In the genomic region with DNA sequence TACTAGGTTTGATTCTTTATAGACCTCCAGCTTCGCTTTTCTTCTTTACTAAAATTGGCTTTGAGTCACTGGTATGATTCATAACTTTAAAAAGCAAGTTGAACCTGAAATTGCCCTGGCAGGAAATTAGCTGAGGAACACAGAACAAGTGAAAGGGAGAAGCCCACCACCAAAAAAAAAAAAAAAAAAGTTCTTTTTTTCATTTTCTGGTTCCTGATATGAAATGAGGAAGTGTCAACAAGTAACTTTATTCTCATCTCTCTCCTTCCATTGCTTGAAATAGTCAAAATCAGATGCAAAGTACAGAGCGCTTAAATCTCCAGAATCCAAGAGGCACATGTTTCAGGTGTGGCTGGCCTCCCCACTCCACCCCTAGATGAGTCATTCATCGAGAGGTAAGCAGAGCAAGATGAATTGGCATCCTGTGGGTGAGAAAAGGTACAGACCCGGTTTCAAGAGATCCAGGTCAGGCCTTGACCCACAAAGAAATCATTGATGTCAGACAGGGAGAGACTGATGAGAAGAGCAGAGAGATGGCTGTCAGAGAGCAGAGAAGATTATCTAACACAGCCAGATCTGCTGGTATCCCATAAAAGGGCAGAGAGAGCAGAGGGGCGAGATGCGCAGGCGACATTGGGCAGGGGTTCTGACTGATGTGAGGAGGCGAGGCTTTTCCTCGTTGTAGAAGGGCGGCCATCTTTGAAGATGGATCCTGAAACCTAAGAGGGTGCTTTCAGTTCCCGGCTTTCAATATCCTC, we compare ENCODE assay signal across 13 cellular contexts. TPM values are rescaled to one million over a fixed set of nuclear protein-coding genes. Genes with fewer than 3 reads are reported as not detected.
DNase-seq lines count a peak whose midpoint lies in the region; ATAC-seq and FAIRE-seq lines count a peak whose summit lies in the region.
"Had no signal": no experiment of that assay in that cellular context is flagged by ENCODE, and none has a peak within 500 bp of the region (broad histone marks: within the 10 kb centered on the region; RNA-seq: fewer than 3 reads in every experiment).

No MANE protein-coding gene starts in this region.

- no peak overlapping the region for H2AK5ac ChIP-seq in trophoblast cell (ENCODE audit: low read length)

- H3K4me3 ChIP-seq in small intestine (ENCODE audit: low read depth in 1 of 2, low read length in 2 of 2): no peak overlapping the region
- no peak overlapping the region for H3K4me3 ChIP-seq in trophoblast cell (ENCODE audit: low read depth, low read length)
- H3K4me3 ChIP-seq: MG63, suprapubic skin had no signal

- no peak overlapping the region for H4K91ac ChIP-seq in trophoblast cell (ENCODE audit: low read depth, low read length)

- H3K4ac ChIP-seq in trophoblast cell (ENCODE audit: low read depth, low read length): no peak overlapping the region

- 76% methylated on average over 11 of the region's 11 CpGs for WGBS in small intestine, 3 donors
- no CpG with 5 or more reads among the region's 11 CpGs for WGBS in trophoblast cell (ENCODE audit: extremely low coverage, insufficient coverage, insufficient read length)

- ATAC-seq in HG02884 (IDR thresholded peaks at IDR 0.05; ENCODE audit: unreplicated experiment): peak; percentile 61
- no peak for ATAC-seq in GM21825 (IDR thresholded peaks at IDR 0.05; ENCODE audit: unreplicated experiment)

- no peak overlapping the region for H3K4me2 ChIP-seq in trophoblast cell (ENCODE audit: low read length)

- H4K8ac ChIP-seq in trophoblast cell (ENCODE audit: low read depth, low read length): no peak overlapping the region

- H2AFZ ChIP-seq in trophoblast cell (ENCODE audit: insufficient read depth, low read length, poor library complexity): no peak overlapping the region

- H3K36me3 ChIP-seq in small intestine (ENCODE audit: control insufficient read depth in 2 of 2, insufficient read depth in 2 of 2, low read length in 2 of 2): no peaks in the 10 kb centered on the region
- no peaks in the 10 kb centered on the region for H3K36me3 ChIP-seq in trophoblast cell (ENCODE audit: control insufficient read depth in 1 of 2, insufficient read depth in 2 of 2, low read length in 2 of 2)
- H3K36me3 ChIP-seq: MG63, suprapubic skin had no signal

- H2BK5ac ChIP-seq in trophoblast cell (ENCODE audit: low read depth, low read length, poor library complexity): no peak overlapping the region

- H3K27ac ChIP-seq in small intestine (ENCODE audit: low read depth in 1 of 2, low read length in 1 of 2) (no peak overlapping the region), trophoblast cell (ENCODE audit: low read depth, low read length) (no peak overlapping the region)
- H3K27ac ChIP-seq: suprapubic skin had no signal

- no peak overlapping the region for H4K12ac ChIP-seq in trophoblast cell (ENCODE audit: low read depth, low read length)

- no peaks in the 10 kb centered on the region for H3K27me3 ChIP-seq in small intestine (ENCODE audit: control insufficient read depth in 2 of 2, insufficient read depth in 2 of 2, low read length in 2 of 2)
- no peaks in the 10 kb centered on the region for H3K27me3 ChIP-seq in trophoblast cell (ENCODE audit: insufficient read depth, low read length)
- H3K27me3 ChIP-seq: MG63, suprapubic skin had no signal

- no peak overlapping the region for H2BK120ac ChIP-seq in trophoblast cell (ENCODE audit: insufficient read depth, low read length, poor library complexity)

- no peak overlapping the region for H2BK12ac ChIP-seq in trophoblast cell (ENCODE audit: low read length)

- no peaks in the 10 kb centered on the region for H3K79me1 ChIP-seq in trophoblast cell (ENCODE audit: low read length)

- no peaks in the 10 kb centered on the region for H3K9me3 ChIP-seq in small intestine (ENCODE audit: control insufficient read depth, low read depth)
- no peaks in the 10 kb centered on the region for H3K9me3 ChIP-seq in trophoblast cell (ENCODE audit: insufficient read depth, low read depth, low read length)
- H3K9me3 ChIP-seq: MG63, suprapubic skin had no signal

- DNase-seq in activated T-cell treated with anti-CD3 and anti-CD28 coated beads, Interleukin-2, amount 50 U/mL, for 48 hours: peak; percentile 21
- DNase-seq in activated T-cell treated with anti-CD3 and anti-CD28 coated beads, Interleukin-2, amount 50 U/mL, for 1 hour: no peak
- DNase-seq in OCI-M1 (lab: John Stamatoyannopoulos, UW) (peak; percentile 31), small intestine (peak; percentile 13), NCI-H526 treated with DMSO at 0.1 percent for 48 hours (lab: John Stamatoyannopoulos, UW) (no peak), trophoblast cell (no peak)
- DNase-seq: activated CD4-positive, alpha-beta T cell treated with anti-CD3 and anti-CD28 coated beads for 4 hours; aorta; MG63 had no signal

- H3K4me1 ChIP-seq in small intestine (ENCODE audit: control insufficient read depth in 2 of 2, insufficient read depth in 1 of 2, low read depth in 1 of 2, low read length in 1 of 2) (no peaks in the 10 kb centered on the region), trophoblast cell (ENCODE audit: control insufficient read depth in 1 of 2, insufficient read depth in 2 of 2, low read length in 2 of 2) (no peaks in the 10 kb centered on the region)
- H3K4me1 ChIP-seq: suprapubic skin had no signal

- no peaks in the 10 kb centered on the region for H3K79me2 ChIP-seq in trophoblast cell (ENCODE audit: control insufficient read depth, insufficient read depth, low read length, poor library complexity)

- no peak overlapping the region for H3K23ac ChIP-seq in trophoblast cell (ENCODE audit: low read length)

- no peak overlapping the region for H3K18ac ChIP-seq in trophoblast cell (ENCODE audit: low read length)

- no peak overlapping the region for H3K14ac ChIP-seq in trophoblast cell (ENCODE audit: low read length)

- H3K9ac ChIP-seq in trophoblast cell (ENCODE audit: low read length): no peak overlapping the region

- no peak for FAIRE-seq in small intestine (lab: Jason Lieb, UNC)

RNA-seq across cellular contexts. Expression of gene MBOAT1, which starts 54.8 kb away (rescaled TPM):
- 10 to 100 TPM in 1 of 3 donors, 1 to 10 TPM in 2; 1.1 to 11.3 (median 2.5) TPM for polyA plus RNA-seq in small intestine
- 4.5 and 4.7 TPM in 2 replicates for polyA plus RNA-seq in trophoblast cell (2013)
- polyA plus RNA-seq: neural cell had no signal

Comparison
In these comparisons a context has a peak if more than half of its experiments do, and no peak if none do; other contexts are left out.
1. DNase-seq: peak in activated T-cell treated with anti-CD3 and anti-CD28 coated beads, Interleukin-2, amount 50 U/mL, for 48 hours (2 of 2), OCI-M1 (single experiment) and small intestine (single experiment); none in activated T-cell treated with anti-CD3 and anti-CD28 coated beads, Interleukin-2, amount 50 U/mL, for 1 hour (single experiment), NCI-H526 treated with DMSO at 0.1 percent for 48 hours (single experiment) and trophoblast cell (0 of 2).